14 cellular contexts compared by ENCODE assay signal in the genomic region with DNA sequence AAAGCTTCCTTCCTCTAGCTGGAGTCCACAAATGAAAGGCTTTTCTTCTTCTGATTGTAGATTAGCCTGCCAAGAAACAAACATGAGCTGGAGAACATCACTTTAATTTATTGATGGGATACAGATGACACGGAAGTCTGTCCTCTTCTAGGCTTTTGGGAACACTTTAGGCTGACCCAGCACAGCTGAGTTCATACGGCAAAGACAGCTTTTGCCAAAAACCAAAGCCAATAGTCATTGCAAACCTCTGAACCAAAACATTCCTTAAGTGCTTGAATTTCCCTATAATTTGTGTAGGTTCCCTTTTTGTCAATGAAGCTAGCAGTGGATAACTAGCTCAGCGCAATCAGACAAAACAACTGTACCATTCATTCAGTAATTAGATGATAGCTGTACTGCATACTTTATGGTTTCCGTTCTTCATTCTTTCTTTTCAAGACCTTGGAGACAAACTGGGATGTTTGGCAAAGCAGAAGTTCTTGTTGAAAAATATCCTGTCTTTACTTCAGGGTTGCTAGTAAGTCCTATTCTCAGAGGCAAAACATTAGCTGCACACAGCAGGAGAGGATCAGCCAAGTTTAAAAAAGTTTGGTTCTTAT.
DNase-seq lines count a peak whose midpoint lies in the region; ATAC-seq and TF ChIP-seq lines count a peak whose summit lies in the region.
"Had no signal": no experiment of that assay in that cellular context is flagged by ENCODE, and none has a peak within 500 bp of the region (broad histone marks: within the 10 kb centered on the region; RNA-seq: fewer than 3 reads in every experiment).

No MANE protein-coding gene starts in this region.

- TF ChIP-seq CTCF in foreskin fibroblast (IDR thresholded peaks at IDR 0.05; ENCODE audit: low read depth, low read length): no peak

- H2AFZ ChIP-seq in ACC112 (ENCODE audit: low read length, unreplicated experiment): peak overlapping the region; percentile 44

- peaks cover 0 to 3% of the 10 kb centered on the region in 2 donors for H3K27me3 Mint-ChIP-seq in T-cell
- no peaks in the 10 kb centered on the region for H3K27me3 Mint-ChIP-seq in activated CD8-positive, alpha-beta T cell treated with anti-CD3 and anti-CD28 coated beads, Interleukin-2, amount 10 ng/mL, durations not matched to agents 7 days and 5 days (ENCODE audit: low read depth)
- H3K27me3 Mint-ChIP-seq: activated CD4-positive, alpha-beta memory T cell treated with anti-CD3 and anti-CD28 coated beads, Interleukin-2, amount 10 ng/mL, durations not matched to agents 7 days and 5 days had no signal

- H3K4me1 Mint-ChIP-seq in T-cell: no peaks in the 10 kb centered on the region
- no peaks in the 10 kb centered on the region for H3K4me1 Mint-ChIP-seq in activated CD8-positive, alpha-beta T cell treated with anti-CD3 and anti-CD28 coated beads, Interleukin-2, amount 10 ng/mL, durations not matched to agents 7 days and 5 days (ENCODE audit: low read depth)
- H3K4me1 Mint-ChIP-seq: activated CD4-positive, alpha-beta memory T cell treated with anti-CD3 and anti-CD28 coated beads, Interleukin-2, amount 10 ng/mL, durations not matched to agents 7 days and 5 days had no signal

- H3K36me3 ChIP-seq in ACC112 (ENCODE audit: insufficient read depth, low read length): no peaks in the 10 kb centered on the region
- no peaks in the 10 kb centered on the region for H3K36me3 ChIP-seq in SK-N-MC (ENCODE audit: insufficient read depth, low read length)
- H3K36me3 ChIP-seq in rectal smooth muscle tissue (ENCODE audit: control insufficient read depth, insufficient read depth, low read length): no peaks in the 10 kb centered on the region

- no peak overlapping the region for H3K9ac ChIP-seq in SK-N-MC (ENCODE audit: insufficient read length)
- H3K9ac ChIP-seq in rectal smooth muscle tissue (ENCODE audit: low read length): no peak overlapping the region

- no peak overlapping the region for H3K4me3 Mint-ChIP-seq in T-cell
- no peak overlapping the region for H3K4me3 Mint-ChIP-seq in activated CD8-positive, alpha-beta T cell treated with anti-CD3 and anti-CD28 coated beads, Interleukin-2, amount 10 ng/mL, durations not matched to agents 7 days and 5 days
- H3K4me3 Mint-ChIP-seq: activated CD4-positive, alpha-beta memory T cell treated with anti-CD3 and anti-CD28 coated beads, Interleukin-2, amount 10 ng/mL, durations not matched to agents 7 days and 5 days; T-helper 2 cell treated with Interferon-gamma antibody and Interleukin-4, amounts not matched to agents 5 μg/mL and 100 μg/mL, for 36 hours had no signal

- H3K4me1 ChIP-seq in ACC112 (ENCODE audit: control insufficient read depth, insufficient read depth, low read length, unreplicated experiment) (peaks cover 10% of the 10 kb centered on the region), rectal smooth muscle tissue (ENCODE audit: control insufficient read depth, insufficient read depth, low read length) (no peaks in the 10 kb centered on the region)

- H3K36me3 Mint-ChIP-seq in T-cell: no peaks in the 10 kb centered on the region
- no peaks in the 10 kb centered on the region for H3K36me3 Mint-ChIP-seq in activated CD8-positive, alpha-beta T cell treated with anti-CD3 and anti-CD28 coated beads, Interleukin-2, amount 10 ng/mL, durations not matched to agents 7 days and 5 days (ENCODE audit: low read depth)

- H3K27ac Mint-ChIP-seq in T-cell: no peak overlapping the region
- H3K27ac Mint-ChIP-seq in activated CD8-positive, alpha-beta T cell treated with anti-CD3 and anti-CD28 coated beads, Interleukin-2, amount 10 ng/mL, durations not matched to agents 7 days and 5 days: no peak overlapping the region
- H3K27ac Mint-ChIP-seq: activated CD4-positive, alpha-beta memory T cell treated with anti-CD3 and anti-CD28 coated beads, Interleukin-2, amount 10 ng/mL, durations not matched to agents 7 days and 5 days; T-helper 2 cell treated with Interferon-gamma antibody and Interleukin-4, amounts not matched to agents 5 μg/mL and 100 μg/mL, for 36 hours had no signal

- H3K4me3 ChIP-seq in ACC112 (ENCODE audit: low read depth, low read length): peak overlapping the region; percentile 56
- H3K4me3 ChIP-seq in SK-N-MC: no peak overlapping the region
- H3K4me3 ChIP-seq in foreskin fibroblast (ENCODE audit: low read depth in 1 of 2, low read length in 2 of 2): no peak overlapping the region
- H3K4me3 ChIP-seq in rectal smooth muscle tissue (ENCODE audit: low read length): no peak overlapping the region
- H3K4me3 ChIP-seq: lung had no signal

- no peaks in the 10 kb centered on the region for H3K27me3 ChIP-seq in ACC112 (ENCODE audit: insufficient read depth, low read length)
- no peaks in the 10 kb centered on the region for H3K27me3 ChIP-seq in rectal smooth muscle tissue (ENCODE audit: control insufficient read depth, insufficient read depth, low read length)

- H3K9me3 Mint-ChIP-seq in T-cell: peaks cover 3 to 4% (median 4%) of the 10 kb centered on the region in 3 donors
- H3K9me3 Mint-ChIP-seq in activated CD8-positive, alpha-beta T cell treated with anti-CD3 and anti-CD28 coated beads, Interleukin-2, amount 10 ng/mL, durations not matched to agents 7 days and 5 days (ENCODE audit: insufficient read depth): no peaks in the 10 kb centered on the region
- H3K9me3 Mint-ChIP-seq: activated CD4-positive, alpha-beta memory T cell treated with anti-CD3 and anti-CD28 coated beads, Interleukin-2, amount 10 ng/mL, durations not matched to agents 7 days and 5 days; T-helper 2 cell treated with Interferon-gamma antibody and Interleukin-4, amounts not matched to agents 5 μg/mL and 100 μg/mL, for 36 hours had no signal

- H3K27ac ChIP-seq in ACC112 (ENCODE audit: low read depth, low read length) (no peak overlapping the region), SK-N-MC (no peak overlapping the region), rectal smooth muscle tissue (ENCODE audit: low read depth, low read length) (peak overlapping the region; percentile 33)

- CTCF ChIA-PET in T-cell (lab: Charles Lee): no interaction called here
- CTCF ChIA-PET in activated CD8-positive, alpha-beta T cell treated with anti-CD3 and anti-CD28 coated beads, Interleukin-2, amount 10 ng/mL, durations not matched to agents 7 days and 5 days (lab: Charles Lee): interaction anchor here (1.0 kb wide), 1 partner anchor 94 kb away, joined by 3 read pairs; no protein-coding TSS in a partner anchor

- peak; percentile 14 for DNase-seq in SK-N-MC (ENCODE audit: low read depth, low spot score)
- peak; percentile 77 to 87 for DNase-seq in foreskin fibroblast
- no peak for DNase-seq in T-cell
- no peak for DNase-seq in DMS53 (lab: John Stamatoyannopoulos, UW)
- DNase-seq in activated CD8-positive, alpha-beta T cell treated with anti-CD3 and anti-CD28 coated beads, Interleukin-2, amount 10 ng/mL, durations not matched to agents 7 days and 5 days: no peak
- DNase-seq: activated CD4-positive, alpha-beta memory T cell treated with anti-CD3 and anti-CD28 coated beads, Interleukin-2, amount 10 ng/mL, durations not matched to agents 7 days and 5 days; activated naive CD4-positive, alpha-beta T cell; NCI-H2171; OCI-M1 had no signal

- H3K79me2 ChIP-seq in ACC112 (ENCODE audit: control insufficient read depth, insufficient read depth, low read length, unreplicated experiment): no peaks in the 10 kb centered on the region

- POLR2A ChIA-PET in T-cell (lab: Charles Lee): no interaction called here
- POLR2A ChIA-PET in activated CD8-positive, alpha-beta T cell treated with anti-CD3 and anti-CD28 coated beads, Interleukin-2, amount 10 ng/mL, durations not matched to agents 7 days and 5 days (lab: Charles Lee): no interaction called here

- no peaks in the 10 kb centered on the region for H3K9me3 ChIP-seq in SK-N-MC (ENCODE audit: low read depth, low read length)

- ATAC-seq in T-cell (replicated peaks in 1 of 4): no peak
- no peak for ATAC-seq in HG02763 (IDR thresholded peaks at IDR 0.05; ENCODE audit: unreplicated experiment)
- ATAC-seq in activated CD8-positive, alpha-beta T cell treated with anti-CD3 and anti-CD28 coated beads, Interleukin-2, amount 10 ng/mL, durations not matched to agents 7 days and 5 days: no peak

Comparison
In these comparisons a context has a peak if more than half of its experiments do, and no peak if none do; other contexts are left out.
1. DNase-seq: peak in SK-N-MC (single experiment) and foreskin fibroblast (2 of 2); none in T-cell (0 of 34), DMS53 (single experiment) and activated CD8-positive, alpha-beta T cell treated with anti-CD3 and anti-CD28 coated beads, Interleukin-2, amount 10 ng/mL, durations not matched to agents 7 days and 5 days (single experiment).